ENCODE assay signal across 9 cellular contexts in the genomic region with DNA sequence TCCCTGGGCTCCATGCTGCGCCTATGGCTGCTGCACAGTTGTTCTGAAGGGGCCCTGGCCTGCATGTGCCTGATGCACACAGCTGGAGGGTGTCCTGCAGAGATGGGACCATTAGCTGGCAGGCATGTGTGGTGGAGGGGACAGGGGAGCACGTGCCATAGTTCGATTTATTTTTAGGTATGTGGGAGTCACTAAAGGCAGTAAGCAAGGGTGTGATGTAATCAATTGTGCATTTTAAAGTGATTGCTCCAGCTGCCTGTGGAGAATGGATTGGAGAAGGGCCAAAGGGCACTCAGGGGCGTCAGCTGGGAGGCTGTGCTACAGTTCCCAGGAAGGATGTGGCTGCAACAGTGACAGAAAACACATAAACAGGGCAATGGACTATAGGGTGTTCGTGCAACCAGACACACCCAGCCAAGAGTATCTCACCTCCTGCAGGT.
DNase-seq lines count a peak whose midpoint lies in the region; ATAC-seq and TF ChIP-seq lines count a peak whose summit lies in the region.
"Had no signal": no experiment of that assay in that cellular context is flagged by ENCODE, and none has a peak within 500 bp of the region (broad histone marks: within the 10 kb centered on the region; RNA-seq: fewer than 3 reads in every experiment).

No MANE protein-coding gene starts in this region.

- H3K4me3 ChIP-seq in OCI-LY7 (ENCODE audit: low read depth, low read length, poor library complexity, severe bottlenecking) (peak overlapping the region; percentile 54), duodenal mucosa (ENCODE audit: low read depth in 1 of 2, low read length in 2 of 2) (no peak overlapping the region), rectal smooth muscle tissue (ENCODE audit: low read length) (peak overlapping the region; percentile 20), WERI-Rb-1 (ENCODE audit: low read depth, low read length) (no peak overlapping the region)
- H3K4me3 ChIP-seq: cardiac muscle cell had no signal

- H3K27me3 ChIP-seq in duodenal mucosa (ENCODE audit: control insufficient read depth in 1 of 2, insufficient read depth in 2 of 2, low read length in 2 of 2) (no peaks in the 10 kb centered on the region), rectal smooth muscle tissue (ENCODE audit: control insufficient read depth, insufficient read depth, low read length) (no peaks in the 10 kb centered on the region), WERI-Rb-1 (ENCODE audit: insufficient read depth, low read depth, severe bottlenecking) (no peaks in the 10 kb centered on the region)
- H3K27me3 ChIP-seq: cardiac muscle cell had no signal

- POLR2A ChIA-PET in OCI-LY7 (lab: Charles Lee), result interaction anchor here (1.1 to 6.2 kb wide), 6 partner anchors 32 to 205 kb away, joined by 3 to 60 read pairs (median 4); a partner anchor contains a TSS

- BruUV-seq in OCI-LY7 (replicated peaks; lab: Mats Ljungman, UMichigan), result no TSS peak

- no peaks in the 10 kb centered on the region for H3K79me2 ChIP-seq in OCI-LY7 (ENCODE audit: insufficient read depth, low read depth, low read length)

- H3K27ac ChIP-seq in OCI-LY7 (ENCODE audit: low read depth, low read length, poor library complexity, severe bottlenecking) (peak overlapping the region; percentile 97), duodenal mucosa (ENCODE audit: low read depth, low read length) (peak overlapping the region; percentile 47), rectal smooth muscle tissue (ENCODE audit: low read depth, low read length) (no peak overlapping the region), WERI-Rb-1 (no peak overlapping the region)
- H3K27ac ChIP-seq: cardiac muscle cell had no signal

- TF ChIP-seq CTCF in OCI-LY7 (conservative IDR thresholded peaks at IDR 0.05; ENCODE audit: low read length) (no peak), WERI-Rb-1 (IDR thresholded peaks at IDR 0.05; ENCODE audit: low read depth, low read length) (no peak)

- H3K9me3 ChIP-seq in OCI-LY7 (ENCODE audit: low read length) (no peaks in the 10 kb centered on the region), duodenal mucosa (ENCODE audit: control insufficient read depth in 1 of 2, low read length in 2 of 2) (no peaks in the 10 kb centered on the region), WERI-Rb-1 (ENCODE audit: severe bottlenecking) (no peaks in the 10 kb centered on the region)

- peak; percentile 4 for ATAC-seq in HG03280 (IDR thresholded peaks at IDR 0.05; ENCODE audit: unreplicated experiment)

- DNase-seq in activated gamma-delta T cell treated with Interleukin-2 at 50 U/mL for 16 hours (peak; percentile 21), activated gamma-delta T cell (lab: John Stamatoyannopoulos, UW) (no peak), OCI-LY7 (ENCODE audit: low spot score) (no peak), WERI-Rb-1 (no peak), NCI-H128 (lab: John Stamatoyannopoulos, UW; ENCODE audit: unreplicated experiment) (no peak)

- H4K20me1 ChIP-seq in OCI-LY7 (ENCODE audit: insufficient read depth, low read length), result no peaks in the 10 kb centered on the region

- no peaks in the 10 kb centered on the region for H3K9me2 ChIP-seq in OCI-LY7 (ENCODE audit: insufficient read depth, low read length)

- H3K4me1 ChIP-seq in OCI-LY7 (ENCODE audit: insufficient read depth, low read length, poor library complexity, severe bottlenecking), result peaks cover 73% of the 10 kb centered on the region
- H3K4me1 ChIP-seq in duodenal mucosa (ENCODE audit: control insufficient read depth in 1 of 2, insufficient read depth in 2 of 2, low read length in 2 of 2), result peaks cover 12 to 33% of the 10 kb centered on the region in 2 donors
- H3K4me1 ChIP-seq in rectal smooth muscle tissue (ENCODE audit: control insufficient read depth, insufficient read depth, low read length), result no peaks in the 10 kb centered on the region

- H3K9ac ChIP-seq in duodenal mucosa (ENCODE audit: low read depth in 1 of 2, low read length in 2 of 2), result no peak overlapping the region
- no peak overlapping the region for H3K9ac ChIP-seq in rectal smooth muscle tissue (ENCODE audit: low read length)

- CTCF ChIA-PET in OCI-LY7 (lab: Charles Lee; ENCODE audit: unreplicated experiment), result interaction anchor here (0.6 to 1.6 kb wide), 5 partner anchors 17 to 209 kb away, joined by 3 to 4 read pairs (median 3); a partner anchor contains a TSS

- H3K36me3 ChIP-seq in OCI-LY7 (ENCODE audit: insufficient read depth, low read length) (no peaks in the 10 kb centered on the region), duodenal mucosa (ENCODE audit: control insufficient read depth in 1 of 2, insufficient read depth in 2 of 2, low read length in 2 of 2) (no peaks in the 10 kb centered on the region), rectal smooth muscle tissue (ENCODE audit: control insufficient read depth, insufficient read depth, low read length) (no peaks in the 10 kb centered on the region), WERI-Rb-1 (no peaks in the 10 kb centered on the region)
- H3K36me3 ChIP-seq: cardiac muscle cell had no signal

- H3K4me2 ChIP-seq in OCI-LY7 (ENCODE audit: low read length), result peak overlapping the region; percentile 72

- peak overlapping the region; percentile 91; the same call in 1 of the 2 replicates for H2AFZ ChIP-seq in OCI-LY7 (ENCODE audit: low read length)

- intact Hi-C loops in OCI-LY7 (cut with micrococcal nuclease; ENCODE audit: unreplicated experiment), result loop anchor here (1.0 kb wide), 3 partner anchors 64 to 192 kb away; no protein-coding TSS in a partner anchor

Comparison
In these comparisons a context has a peak if more than half of its experiments do, and no peak if none do; other contexts are left out.
1. H3K27ac ChIP-seq: peak in OCI-LY7 (single experiment) and duodenal mucosa (single experiment); none in rectal smooth muscle tissue (single experiment) and WERI-Rb-1 (single experiment).
2. H3K4me3 ChIP-seq: peak in OCI-LY7 (single experiment) and rectal smooth muscle tissue (single experiment); none in duodenal mucosa (0 of 2) and WERI-Rb-1 (single experiment).